Comparison of ENCODE assay signal across 11 cellular contexts in the genomic region with DNA sequence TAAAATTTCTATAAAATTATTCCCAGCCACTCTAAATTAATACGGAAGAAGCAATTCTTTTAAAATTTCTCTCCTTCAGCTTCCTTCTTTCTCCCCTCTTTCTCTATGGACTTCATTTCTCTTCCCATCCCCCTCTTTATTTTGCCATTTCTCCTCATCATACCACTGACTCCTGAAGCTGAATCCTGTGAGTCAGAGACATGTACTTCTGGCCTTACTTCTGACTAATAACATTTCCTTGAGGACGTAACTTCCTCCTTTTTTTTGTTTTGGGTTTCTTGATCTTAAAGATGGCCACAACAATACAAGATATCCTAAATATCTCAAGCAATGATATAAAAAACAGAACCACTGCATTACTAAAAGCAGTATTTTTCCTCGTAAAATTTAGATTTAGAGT.
DNase-seq lines count a peak whose midpoint lies in the region; ATAC-seq and TF ChIP-seq lines count a peak whose summit lies in the region.
"Had no signal": no experiment of that assay in that cellular context is flagged by ENCODE, and none has a peak within 500 bp of the region (broad histone marks: within the 10 kb centered on the region; RNA-seq: fewer than 3 reads in every experiment).

No MANE protein-coding gene starts in this region.

- no peak overlapping the region for H3K27ac ChIP-seq in RWPE1
- no peak overlapping the region for H3K27ac ChIP-seq in coronary artery

- H3K4me3 ChIP-seq in AG04449 (ENCODE audit: low read depth, low read length) (no peak overlapping the region), HFF-Myc (replicated peaks; ENCODE audit: low read depth, low read length) (no peak overlapping the region), fibroblast of pulmonary artery (replicated peaks; ENCODE audit: low read depth, low read length) (no peak overlapping the region), coronary artery (no peak overlapping the region)

- DNase-seq in AG04449 (ENCODE audit: low read depth, low spot score) (peak; percentile 50), HFF-Myc (ENCODE audit: extremely low read depth, low read depth) (peak; percentile 50), RWPE1 (ENCODE audit: low spot score) (peak; percentile 82), fibroblast of pulmonary artery (ENCODE audit: low read depth) (peak; percentile 86), NCI-H2029 treated with DMSO at 0.1 percent for 48 hours (lab: John Stamatoyannopoulos, UW) (no peak), coronary artery (ENCODE audit: low spot score) (no peak), Right ventricle myocardium inferior (ENCODE audit: missing footprints) (no peak), HUDEP-2 (lab: John Stamatoyannopoulos, UW; ENCODE audit: unreplicated experiment in 76 of 76) (no peak)
- DNase-seq: CD4-positive, alpha-beta memory T cell; naive B cell; NCI-H774 had no signal

- CTCF ChIA-PET in AG04449 (lab: Yijun Ruan, JAX) = interaction anchor here (1.0 to 2.2 kb wide), 3 partner anchors 12 to 30 kb away, joined by 3 to 8 read pairs (median 5); no protein-coding TSS in a partner anchor
- CTCF ChIA-PET in RWPE1 (lab: Yijun Ruan, JAX) = interaction anchor here (1.0 kb wide), 1 partner anchor 23 kb away, joined by 3 read pairs; no protein-coding TSS in a partner anchor

- POLR2A ChIA-PET in AG04449 (lab: Yijun Ruan, JAX) = interaction anchor here (0.6 to 1.3 kb wide), 2 partner anchors 64 to 318 kb away, joined by 3 to 4 read pairs; a partner anchor contains a TSS
- POLR2A ChIA-PET in RWPE1 (lab: Yijun Ruan, JAX; ENCODE audit: low non-redundant PET) = no interaction called here

- TF ChIP-seq CTCF in AG04449 (IDR thresholded peaks at IDR 0.05; ENCODE audit: insufficient read depth, low read length, missing control alignments) (no peak), HFF-Myc (IDR thresholded peaks at IDR 0.05; ENCODE audit: low read depth, low read length, missing control alignments) (no peak), RWPE1 (conservative IDR thresholded peaks at IDR 0.05; ENCODE audit: low read depth) (no peak), fibroblast of pulmonary artery (IDR thresholded peaks at IDR 0.05; ENCODE audit: low read length, missing control alignments) (no peak), coronary artery (IDR thresholded peaks at IDR 0.05) (no peak)

- no peak for ATAC-seq in Right ventricle myocardium inferior

- intact Hi-C loops in Right ventricle myocardium inferior (cut with DNase I) = no loop called here

Comparison
In these comparisons a context has a peak if more than half of its experiments do, and no peak if none do; other contexts are left out.
1. DNase-seq: peak in AG04449 (single experiment), HFF-Myc (single experiment), RWPE1 (single experiment) and fibroblast of pulmonary artery (single experiment); none in NCI-H2029 treated with DMSO at 0.1 percent for 48 hours (single experiment), coronary artery (single experiment), Right ventricle myocardium inferior (single experiment) and HUDEP-2 (0 of 76).